ENCODE assay signal across 11 cellular contexts in genomic region chr14:60515244-60515695, GRCh38. TPM values are rescaled to one million over a fixed set of nuclear protein-coding genes. Genes with fewer than 3 reads are reported as not detected.
A peak's percentile ranks its signal among the peaks of the same experiment; 100 is the strongest.
DNase-seq lines count a peak whose midpoint lies in the region; ATAC-seq and TF ChIP-seq lines count a peak whose summit lies in the region.
"Had no signal": no experiment of that assay in that cellular context is flagged by ENCODE, and none has a peak within 500 bp of the region (broad histone marks: within the 10 kb centered on the region; RNA-seq: fewer than 3 reads in every experiment).

No MANE protein-coding gene starts in this region.

- intact Hi-C loops in A673 (cut with micrococcal nuclease; ENCODE audit: unreplicated experiment) = no loop called here

- CTCF ChIA-PET in A673 (lab: Charles Lee) = no interaction called here
- CTCF ChIA-PET in CD8-positive, alpha-beta memory T cell (lab: Charles Lee) = interaction anchor here (1.2 kb wide), 1 partner anchor 21 kb away, joined by 3 read pairs; no protein-coding TSS in a partner anchor

- peaks cover 24% of the 10 kb centered on the region for H3K4me1 Mint-ChIP-seq in endothelial cell (ENCODE audit: unreplicated experiment)
- H3K4me1 Mint-ChIP-seq in stimulated activated naive B cell treated with anti-CD40 and anti-IgM and Interleukin-4, amounts not matched to agents 10 μg/mL and 1 μg/mL and 100 μg/mL, for 72 hours = peaks cover 13 to 26% of the 10 kb centered on the region in 2 donors
- peaks cover 18 to 33% (median 20%) of the 10 kb centered on the region in 3 donors for H3K4me1 Mint-ChIP-seq in CD8-positive, alpha-beta memory T cell

- H3K36me3 ChIP-seq in A673 (ENCODE audit: insufficient read depth, low read length, poor library complexity, severe bottlenecking) (no peaks in the 10 kb centered on the region), HUES48 (ENCODE audit: control insufficient read depth, insufficient read depth, low read length) (no peaks in the 10 kb centered on the region), osteoblast (ENCODE audit: insufficient read depth, low read length) (no peaks in the 10 kb centered on the region)
- no peaks in the 10 kb centered on the region for H3K36me3 ChIP-seq in CD8-positive, alpha-beta memory T cell (ENCODE audit: insufficient read depth, low read length)

- no peak for DNase-seq in A673 (ENCODE audit: low spot score)
- DNase-seq in endothelial cell (ENCODE audit: low spot score) = peak; percentile 50
- no peak for DNase-seq in osteoblast (ENCODE audit: insufficient read length, low spot score, missing footprints)
- no peak for DNase-seq in stimulated activated naive B cell treated with anti-CD40 and anti-IgM and Interleukin-4, amounts not matched to agents 10 μg/mL and 1 μg/mL and 100 μg/mL, for 72 hours
- no peak for DNase-seq in glomerular visceral epithelial cell (ENCODE audit: extremely low spot score)
- DNase-seq in CD8-positive, alpha-beta memory T cell = no peak
- DNase-seq: activated naive CD4-positive, alpha-beta T cell treated with Interleukin-2 at 50 U/mL for 16 hours had no signal

- no peak overlapping the region for H3K9ac ChIP-seq in HUES48 (ENCODE audit: low read depth, low read length)

- peaks cover 4% of the 10 kb centered on the region for H3K36me3 Mint-ChIP-seq in endothelial cell (ENCODE audit: low read depth, unreplicated experiment)
- peaks cover 0 to 4% of the 10 kb centered on the region in 2 donors for H3K36me3 Mint-ChIP-seq in stimulated activated naive B cell treated with anti-CD40 and anti-IgM and Interleukin-4, amounts not matched to agents 10 μg/mL and 1 μg/mL and 100 μg/mL, for 72 hours
- H3K36me3 Mint-ChIP-seq in CD8-positive, alpha-beta memory T cell = no peaks in the 10 kb centered on the region

- H3K4me3 ChIP-seq in A673 (ENCODE audit: low read depth, low read length, poor library complexity, severe bottlenecking) (peak overlapping the region; percentile 65), HUES48 (ENCODE audit: low read depth, low read length) (peak overlapping the region; percentile 59), osteoblast (ENCODE audit: insufficient read depth, low read length) (peak overlapping the region; percentile 67)
- no peak overlapping the region for H3K4me3 ChIP-seq in CD8-positive, alpha-beta memory T cell (ENCODE audit: low read length)

- H2AFZ ChIP-seq in osteoblast (ENCODE audit: low read length) = no peak overlapping the region

- H3K27me3 ChIP-seq in A673 (replicated peaks; ENCODE audit: insufficient read depth, low read depth, low read length, poor library complexity) (peaks cover 51% of the 10 kb centered on the region), HUES48 (ENCODE audit: control insufficient read depth, insufficient read depth, low read length) (peaks cover 98% of the 10 kb centered on the region), osteoblast (ENCODE audit: insufficient read depth, low read length) (peaks cover 61% of the 10 kb centered on the region)
- H3K27me3 ChIP-seq in CD8-positive, alpha-beta memory T cell (ENCODE audit: insufficient read depth, low read length, poor library complexity, severe bottlenecking) = peaks cover 48% of the 10 kb centered on the region

- no TSS peak for BruUV-seq in A673 (replicated peaks; lab: Mats Ljungman, UMichigan)

- H3K4me1 ChIP-seq in A673 (ENCODE audit: insufficient read depth, low read length, poor library complexity, severe bottlenecking) (no peaks in the 10 kb centered on the region), HUES48 (ENCODE audit: control insufficient read depth, insufficient read depth, low read length) (peaks cover 31% of the 10 kb centered on the region), osteoblast (ENCODE audit: insufficient read depth, low read length) (peaks cover 2% of the 10 kb centered on the region)
- no peaks in the 10 kb centered on the region for H3K4me1 ChIP-seq in CD8-positive, alpha-beta memory T cell (ENCODE audit: insufficient read depth, low read length)

- TF ChIP-seq CTCF in A673 (conservative IDR thresholded peaks at IDR 0.05; ENCODE audit: low read depth, low read length) = no peak
- peak; percentile 18 for TF ChIP-seq CTCF in endothelial cell (IDR thresholded peaks at IDR 0.05; ENCODE audit: unreplicated experiment)
- no peak for TF ChIP-seq CTCF in osteoblast (IDR thresholded peaks at IDR 0.05; ENCODE audit: extremely low read depth, low read depth, low read length)

- H3K4me3 Mint-ChIP-seq in endothelial cell (ENCODE audit: unreplicated experiment) = no peak overlapping the region
- peak overlapping the region in 1 of 2 donors; percentile 64 for H3K4me3 Mint-ChIP-seq in stimulated activated naive B cell treated with anti-CD40 and anti-IgM and Interleukin-4, amounts not matched to agents 10 μg/mL and 1 μg/mL and 100 μg/mL, for 72 hours
- H3K4me3 Mint-ChIP-seq in CD8-positive, alpha-beta memory T cell = no peak overlapping the region

- H4K20me1 ChIP-seq in osteoblast (ENCODE audit: insufficient read depth, low read length) = no peaks in the 10 kb centered on the region

- H3K79me2 ChIP-seq in osteoblast (ENCODE audit: insufficient read depth, low read length) = no peaks in the 10 kb centered on the region

- H3K27ac Mint-ChIP-seq in endothelial cell (ENCODE audit: unreplicated experiment) = no peak overlapping the region
- no peak overlapping the region for H3K27ac Mint-ChIP-seq in stimulated activated naive B cell treated with anti-CD40 and anti-IgM and Interleukin-4, amounts not matched to agents 10 μg/mL and 1 μg/mL and 100 μg/mL, for 72 hours
- H3K27ac Mint-ChIP-seq in CD8-positive, alpha-beta memory T cell = no peak overlapping the region

- ATAC-seq in stimulated activated naive B cell treated with anti-CD40 and anti-IgM and Interleukin-4, amounts not matched to agents 10 μg/mL and 1 μg/mL and 100 μg/mL, for 72 hours (replicated peaks) = no peak
- ATAC-seq in HG03439 (IDR thresholded peaks at IDR 0.05; ENCODE audit: unreplicated experiment) = no peak

- H3K9me3 ChIP-seq in A673 (ENCODE audit: low read depth, low read length, poor library complexity, severe bottlenecking) (no peaks in the 10 kb centered on the region), HUES48 (ENCODE audit: control insufficient read depth, insufficient read depth, low read length) (no peaks in the 10 kb centered on the region), osteoblast (ENCODE audit: low read depth, low read length) (no peaks in the 10 kb centered on the region)
- H3K9me3 ChIP-seq in CD8-positive, alpha-beta memory T cell (ENCODE audit: low read length) = no peaks in the 10 kb centered on the region

- peaks cover 13% of the 10 kb centered on the region for H3K27me3 Mint-ChIP-seq in endothelial cell (ENCODE audit: unreplicated experiment)
- H3K27me3 Mint-ChIP-seq in stimulated activated naive B cell treated with anti-CD40 and anti-IgM and Interleukin-4, amounts not matched to agents 10 μg/mL and 1 μg/mL and 100 μg/mL, for 72 hours = peaks cover 42 to 69% of the 10 kb centered on the region in 2 donors
- H3K27me3 Mint-ChIP-seq in CD8-positive, alpha-beta memory T cell = peaks cover 54 to 70% of the 10 kb centered on the region in 2 donors

- H3K9me3 Mint-ChIP-seq in endothelial cell (ENCODE audit: unreplicated experiment) = peaks cover 4% of the 10 kb centered on the region
- peaks cover 0 to 2% of the 10 kb centered on the region in 2 donors for H3K9me3 Mint-ChIP-seq in stimulated activated naive B cell treated with anti-CD40 and anti-IgM and Interleukin-4, amounts not matched to agents 10 μg/mL and 1 μg/mL and 100 μg/mL, for 72 hours
- H3K9me3 Mint-ChIP-seq in CD8-positive, alpha-beta memory T cell = peaks cover 0 to 5% (median 3%) of the 10 kb centered on the region in 5 donors

- POLR2A ChIA-PET in A673 (lab: Charles Lee; ENCODE audit: low non-redundant PET) = no interaction called here
- POLR2A ChIA-PET in CD8-positive, alpha-beta memory T cell (lab: Charles Lee) = no interaction called here

- H3K27ac ChIP-seq in A673 (ENCODE audit: low read depth, low read length, poor library complexity, severe bottlenecking) = no peak overlapping the region
- peak overlapping the region; percentile 2 for H3K27ac ChIP-seq in HUES48 (ENCODE audit: low read depth, low read length)
- H3K27ac ChIP-seq in osteoblast (ENCODE audit: low read depth, low read length) = no peak overlapping the region
- no peak overlapping the region for H3K27ac ChIP-seq in CD8-positive, alpha-beta memory T cell (ENCODE audit: low read depth, low read length)

- peak overlapping the region; percentile 74 for H3K4me2 ChIP-seq in osteoblast (ENCODE audit: insufficient read depth, low read length)

RNA-seq across cellular contexts. Expression of gene SIX6, which starts 6.3 kb away (rescaled TPM):
- total RNA-seq in A673 (2021) (0.13 and 0.28 TPM in 2 replicates), endothelial cell (ENCODE audit: unreplicated experiment) (not detected), osteoblast (under 0.01 TPM in 1 of 2 replicates, not detected in the other)
- not detected for total RNA-seq in CD8-positive, alpha-beta memory T cell
- not detected for polyA plus RNA-seq in CD8-positive, alpha-beta memory T cell
- total RNA-seq: endothelial cell of umbilical vein, subcutaneous adipose tissue had no signal
- polyA plus RNA-seq: endothelial cell of umbilical vein had no signal

RNA-seq across cellular contexts. Expression of gene C14orf39, which starts 29.4 kb away (rescaled TPM):
- total RNA-seq in A673 (2021) (1.5 and 3.1 TPM in 2 replicates), endothelial cell (ENCODE audit: unreplicated experiment) (3.8 TPM), osteoblast (0.29 and 0.72 TPM in 2 replicates)
- total RNA-seq in CD8-positive, alpha-beta memory T cell = not detected
- polyA plus RNA-seq in CD8-positive, alpha-beta memory T cell = not detected
- total RNA-seq: endothelial cell of umbilical vein had no signal
- polyA plus RNA-seq: endothelial cell of umbilical vein had no signal
